ENCODE assay signal across 38 cellular contexts in genomic region chr13:101634142-101634541, GRCh38.
"Had no signal": no experiment of that assay in that cellular context is flagged by ENCODE, and none has a peak within 500 bp of the region (broad histone marks: within the 10 kb centered on the region; RNA-seq: fewer than 3 reads in every experiment).

No MANE protein-coding gene starts in this region.

- H3K4me1 ChIP-seq: ascending aorta had no signal

- H3K36me3 ChIP-seq: ascending aorta, cardiac muscle cell had no signal

- H3K36me3 Mint-ChIP-seq: activated CD4-positive, alpha-beta memory T cell treated with anti-CD3 and anti-CD28 coated beads for 36 hours; activated naive CD4-positive, alpha-beta T cell treated with anti-CD3 and anti-CD28 coated beads, Interleukin-2, amount 10 ng/mL, durations not matched to agents 7 days and 5 days; activated naive CD4-positive, alpha-beta T cell treated with anti-CD3 and anti-CD28 coated beads, Interleukin-2, amount 50 U/mL, for 24 hours; activated naive CD8-positive, alpha-beta T cell; activated naive CD8-positive, alpha-beta T cell treated with anti-CD3 and anti-CD28 coated beads, Interleukin-2, amount 10 ng/mL, durations not matched to agents 7 days and 5 days; brain had no signal

- H3K27ac ChIP-seq: ascending aorta, cardiac muscle cell, VCaP had no signal

- H3K27ac Mint-ChIP-seq: activated B cell treated with CpG ODN at 0.5 μM for 24 hours; activated CD4-positive, alpha-beta memory T cell treated with anti-CD3 and anti-CD28 coated beads for 36 hours; activated CD4-positive, alpha-beta T cell treated with anti-CD3 and anti-CD28 coated beads, Interleukin-2, amount 10 ng/mL, durations not matched to agents 24 days and 14 days; activated CD8-positive, alpha-beta T cell treated with anti-CD3 and anti-CD28 coated beads for 36 hours; activated naive CD4-positive, alpha-beta T cell treated with anti-CD3 and anti-CD28 coated beads, Interleukin-2, amount 10 ng/mL, durations not matched to agents 7 days and 5 days; activated naive CD4-positive, alpha-beta T cell treated with anti-CD3 and anti-CD28 coated beads, Interleukin-2, amount 50 U/mL, for 24 hours; activated naive CD8-positive, alpha-beta T cell; activated naive CD8-positive, alpha-beta T cell treated with anti-CD3 and anti-CD28 coated beads, Interleukin-2, amount 10 ng/mL, durations not matched to agents 7 days and 5 days; activated naive CD8-positive, alpha-beta T cell treated with anti-CD3 and anti-CD28 coated beads, Interleukin-2, amount 50 U/mL, for 24 hours; activated T-cell treated with anti-CD3 and anti-CD28 coated beads, Interleukin-2, amount 50 U/mL, for 72 hours; activated T-helper 2 cell treated with anti-CD3 and anti-CD28 coated beads, Interferon-gamma antibody, Interleukin-2, Interleukin-4, amounts not matched to agents 10 μg/mL and 5 μg/mL and 100 μg/mL, durations not matched to agents 14 hours and 24 hours and 36 hours; brain; T-helper 1 cell treated with Interleukin-12 subunit alpha and Interleukin-12 subunit beta and Interleukin-4 antibody, amounts not matched to agents 30 μg/mL and 1 μg/mL, for 36 hours; T-helper 2 cell treated with Interferon-gamma antibody and Interleukin-4, amounts not matched to agents 5 μg/mL and 100 μg/mL, for 36 hours had no signal

- FAIRE-seq: bronchial epithelial cell, TTC549 had no signal

- DNase-seq: activated B cell treated with CpG ODN at 0.5 μM for 24 hours; activated CD4-positive, alpha-beta memory T cell treated with anti-CD3 and anti-CD28 coated beads for 36 hours; activated CD4-positive, alpha-beta T cell treated with anti-CD3 and anti-CD28 coated beads for 4 hours; activated CD4-positive, alpha-beta T cell treated with anti-CD3 and anti-CD28 coated beads, Interleukin-2, amount 10 ng/mL, durations not matched to agents 24 days and 14 days; activated CD4-positive, alpha-beta T cell treated with anti-CD3 and anti-CD28 coated beads, Interleukin-2, amount 50 U/mL, for 1 hour; activated CD4-positive, alpha-beta T cell treated with anti-CD3 and anti-CD28 coated beads, Interleukin-2, amount 50 U/mL, for 4 hours; activated CD4-positive, CD25-positive, alpha-beta regulatory T cell treated with anti-CD3 and anti-CD28 coated beads, Interleukin-2, amount 50 U/mL, for 72 hours; activated CD8-positive, alpha-beta memory T cell treated with anti-CD3 and anti-CD28 coated beads, Interleukin-2, amount 50 U/mL, for 4 hours; activated CD8-positive, alpha-beta T cell treated with anti-CD3 and anti-CD28 coated beads for 36 hours; activated effector memory CD4-positive, alpha-beta T cell treated with Interleukin-2 at 50 U/mL for 16 hours; activated gamma-delta T cell; activated naive CD4-positive, alpha-beta T cell treated with anti-CD3 and anti-CD28 coated beads, Interleukin-2, amount 10 ng/mL, durations not matched to agents 7 days and 5 days; activated naive CD4-positive, alpha-beta T cell treated with Interleukin-2 at 50 U/mL for 16 hours; activated naive CD8-positive, alpha-beta T cell treated with anti-CD3 and anti-CD28 coated beads, Interleukin-2, amount 10 ng/mL, durations not matched to agents 7 days and 5 days; activated naive CD8-positive, alpha-beta T cell treated with anti-CD3 and anti-CD28 coated beads, Interleukin-2, amount 50 U/mL, for 24 hours; activated T-cell treated with anti-CD3 and anti-CD28 coated beads for 4 hours; activated T-cell treated with anti-CD3 and anti-CD28 coated beads, Interleukin-2, amount 50 U/mL, for 1 hour; activated T-cell treated with anti-CD3 and anti-CD28 coated beads, Interleukin-2, amount 50 U/mL, for 4 hours; activated T-cell treated with anti-CD3 and anti-CD28 coated beads, Interleukin-2, amount 50 U/mL, for 72 hours; amygdala; anterior cingulate cortex; caudate nucleus; cerebellar nuclear complex; T-helper 1 cell; T-helper 2 cell; T-helper 9 cell had no signal

- H3K27me3 ChIP-seq: ascending aorta, cardiac muscle cell had no signal

- ATAC-seq: activated CD8-positive, alpha-beta T cell treated with anti-CD3 and anti-CD28 coated beads for 36 hours; activated naive CD8-positive, alpha-beta T cell treated with anti-CD3 and anti-CD28 coated beads, Interleukin-2, amount 50 U/mL, for 24 hours; activated T-cell treated with anti-CD3 and anti-CD28 coated beads, Interleukin-2, amount 50 U/mL, for 4 hours; activated T-cell treated with anti-CD3 and anti-CD28 coated beads, Interleukin-2, amount 50 U/mL, for 72 hours had no signal

- H3K9me3 ChIP-seq: ascending aorta had no signal

- H3K4me3 Mint-ChIP-seq: activated B cell treated with CpG ODN at 0.5 μM for 24 hours; activated CD4-positive, alpha-beta memory T cell treated with anti-CD3 and anti-CD28 coated beads for 36 hours; activated CD4-positive, alpha-beta T cell treated with anti-CD3 and anti-CD28 coated beads, Interleukin-2, amount 10 ng/mL, durations not matched to agents 24 days and 14 days; activated CD8-positive, alpha-beta T cell treated with anti-CD3 and anti-CD28 coated beads for 36 hours; activated naive CD4-positive, alpha-beta T cell treated with anti-CD3 and anti-CD28 coated beads, Interleukin-2, amount 10 ng/mL, durations not matched to agents 7 days and 5 days; activated naive CD4-positive, alpha-beta T cell treated with anti-CD3 and anti-CD28 coated beads, Interleukin-2, amount 50 U/mL, for 24 hours; activated naive CD8-positive, alpha-beta T cell; activated naive CD8-positive, alpha-beta T cell treated with anti-CD3 and anti-CD28 coated beads, Interleukin-2, amount 10 ng/mL, durations not matched to agents 7 days and 5 days; activated naive CD8-positive, alpha-beta T cell treated with anti-CD3 and anti-CD28 coated beads, Interleukin-2, amount 50 U/mL, for 24 hours; activated T-cell treated with anti-CD3 and anti-CD28 coated beads, Interleukin-2, amount 50 U/mL, for 4 hours; activated T-cell treated with anti-CD3 and anti-CD28 coated beads, Interleukin-2, amount 50 U/mL, for 72 hours; brain; central memory CD8-positive, alpha-beta T cell; T-helper 1 cell treated with Interleukin-12 subunit alpha and Interleukin-12 subunit beta and Interleukin-4 antibody, amounts not matched to agents 30 μg/mL and 1 μg/mL, for 36 hours; T-helper 2 cell treated with Interferon-gamma antibody and Interleukin-4, amounts not matched to agents 5 μg/mL and 100 μg/mL, for 36 hours had no signal

- H3K4me3 ChIP-seq: ascending aorta, cardiac muscle cell had no signal

- H3K9me3 Mint-ChIP-seq: activated CD4-positive, alpha-beta memory T cell treated with anti-CD3 and anti-CD28 coated beads for 36 hours; activated CD4-positive, alpha-beta T cell treated with anti-CD3 and anti-CD28 coated beads, Interleukin-2, amount 10 ng/mL, durations not matched to agents 24 days and 14 days; activated CD8-positive, alpha-beta T cell treated with anti-CD3 and anti-CD28 coated beads for 36 hours; activated naive CD4-positive, alpha-beta T cell treated with anti-CD3 and anti-CD28 coated beads, Interleukin-2, amount 10 ng/mL, durations not matched to agents 7 days and 5 days; activated naive CD4-positive, alpha-beta T cell treated with anti-CD3 and anti-CD28 coated beads, Interleukin-2, amount 50 U/mL, for 24 hours; activated naive CD8-positive, alpha-beta T cell treated with anti-CD3 and anti-CD28 coated beads, Interleukin-2, amount 10 ng/mL, durations not matched to agents 7 days and 5 days; activated naive CD8-positive, alpha-beta T cell treated with anti-CD3 and anti-CD28 coated beads, Interleukin-2, amount 50 U/mL, for 24 hours; activated T-cell treated with anti-CD3 and anti-CD28 coated beads, Interleukin-2, amount 50 U/mL, for 4 hours; activated T-cell treated with anti-CD3 and anti-CD28 coated beads, Interleukin-2, amount 50 U/mL, for 72 hours; activated T-helper 2 cell treated with anti-CD3 and anti-CD28 coated beads, Interferon-gamma antibody, Interleukin-2, Interleukin-4, amounts not matched to agents 10 μg/mL and 5 μg/mL and 100 μg/mL, durations not matched to agents 14 hours and 24 hours and 36 hours; brain; central memory CD8-positive, alpha-beta T cell; T-helper 1 cell treated with Interleukin-12 subunit alpha and Interleukin-12 subunit beta and Interleukin-4 antibody, amounts not matched to agents 30 μg/mL and 1 μg/mL, for 36 hours; T-helper 2 cell treated with Interferon-gamma antibody and Interleukin-4, amounts not matched to agents 5 μg/mL and 100 μg/mL, for 36 hours had no signal

- H3K27me3 Mint-ChIP-seq: activated CD8-positive, alpha-beta T cell treated with anti-CD3 and anti-CD28 coated beads for 36 hours; activated naive CD8-positive, alpha-beta T cell; brain had no signal

- H3K4me1 Mint-ChIP-seq: activated B cell treated with CpG ODN at 0.5 μM for 24 hours; activated CD4-positive, alpha-beta T cell treated with anti-CD3 and anti-CD28 coated beads, Interleukin-2, amount 10 ng/mL, durations not matched to agents 24 days and 14 days; activated naive CD4-positive, alpha-beta T cell treated with anti-CD3 and anti-CD28 coated beads, Interleukin-2, amount 10 ng/mL, durations not matched to agents 7 days and 5 days; activated naive CD4-positive, alpha-beta T cell treated with anti-CD3 and anti-CD28 coated beads, Interleukin-2, amount 50 U/mL, for 24 hours; activated naive CD8-positive, alpha-beta T cell treated with anti-CD3 and anti-CD28 coated beads, Interleukin-2, amount 10 ng/mL, durations not matched to agents 7 days and 5 days; activated naive CD8-positive, alpha-beta T cell treated with anti-CD3 and anti-CD28 coated beads, Interleukin-2, amount 50 U/mL, for 24 hours; brain; central memory CD8-positive, alpha-beta T cell had no signal
